In the genomic region with DNA sequence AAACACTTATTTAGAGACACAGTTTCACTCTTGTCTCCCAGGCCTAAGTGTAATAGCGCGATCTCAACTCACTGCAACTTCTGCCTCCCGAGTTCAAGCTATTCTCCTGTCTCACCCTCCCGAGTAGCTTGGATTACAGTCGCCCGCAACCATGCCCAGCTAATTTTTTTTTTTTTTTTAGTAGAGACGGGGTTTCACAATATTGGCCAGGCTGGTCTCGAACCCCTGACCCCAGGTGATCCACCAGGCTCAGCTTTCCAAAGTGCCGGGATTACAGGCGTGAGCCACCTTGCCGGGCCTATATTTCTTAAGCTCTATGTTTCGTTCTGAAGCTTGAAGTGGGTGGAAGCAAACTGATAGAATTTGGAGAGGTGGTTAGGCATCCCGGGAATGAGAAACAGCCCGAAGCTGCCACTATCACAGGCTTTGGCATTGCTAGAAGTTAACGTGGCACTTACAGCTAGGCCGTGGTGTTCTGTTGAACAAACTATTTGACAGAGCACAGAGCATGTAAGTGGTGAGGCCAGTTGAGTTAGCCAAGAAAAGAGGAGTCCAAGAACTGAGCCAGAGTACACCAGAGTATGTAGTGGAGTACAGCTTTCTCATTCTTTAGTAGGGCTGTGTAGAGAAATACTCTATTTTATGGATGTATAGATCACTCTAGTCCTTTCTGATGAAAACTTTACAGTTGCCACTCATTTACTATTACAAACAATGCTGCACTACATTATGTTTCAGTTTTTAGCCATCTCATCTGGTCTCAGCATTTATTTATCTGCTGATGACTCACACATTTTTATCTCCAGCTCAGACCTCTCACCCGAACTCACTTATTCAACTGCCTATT, we compare ENCODE assay signal across 8 cellular contexts.
A peak's percentile ranks its signal among the peaks of the same experiment; 100 is the strongest.
DNase-seq lines count a peak whose midpoint lies in the region; ATAC-seq lines count a peak whose summit lies in the region.

No MANE protein-coding gene starts in this region.

- H3K4me3 Mint-ChIP-seq in activated CD4-positive, alpha-beta T cell treated with anti-CD3 and anti-CD28 coated beads, Interleukin-2, amount 10 ng/mL, durations not matched to agents 7 days and 5 days = peak overlapping the region; percentile 88
- peak overlapping the region; percentile 75 for H3K4me3 Mint-ChIP-seq in activated T-helper 2 cell treated with anti-CD3 and anti-CD28 coated beads, Interferon-gamma antibody, Interleukin-2, Interleukin-4, amounts not matched to agents 10 μg/mL and 5 μg/mL and 100 μg/mL, durations not matched to agents 14 hours and 24 hours and 36 hours (ENCODE audit: low read depth)

- peak overlapping the region; percentile 100 for H3K27ac Mint-ChIP-seq in activated CD4-positive, alpha-beta T cell treated with anti-CD3 and anti-CD28 coated beads, Interleukin-2, amount 10 ng/mL, durations not matched to agents 7 days and 5 days
- H3K27ac Mint-ChIP-seq in activated T-helper 2 cell treated with anti-CD3 and anti-CD28 coated beads, Interferon-gamma antibody, Interleukin-2, Interleukin-4, amounts not matched to agents 10 μg/mL and 5 μg/mL and 100 μg/mL, durations not matched to agents 14 hours and 24 hours and 36 hours = peak overlapping the region; percentile 90

- POLR2A ChIA-PET in activated CD4-positive, alpha-beta T cell treated with anti-CD3 and anti-CD28 coated beads, Interleukin-2, amount 10 ng/mL, durations not matched to agents 7 days and 5 days (lab: Charles Lee) = interaction anchor here (0.6 to 11.7 kb wide), 12 partner anchors 8 to 1864 kb away, joined by 3 to 504 read pairs (median 10); a partner anchor contains a TSS

- peaks cover 3% of the 10 kb centered on the region for H3K27me3 Mint-ChIP-seq in activated CD4-positive, alpha-beta T cell treated with anti-CD3 and anti-CD28 coated beads, Interleukin-2, amount 10 ng/mL, durations not matched to agents 7 days and 5 days
- no peaks in the 10 kb centered on the region for H3K27me3 Mint-ChIP-seq in activated T-helper 2 cell treated with anti-CD3 and anti-CD28 coated beads, Interferon-gamma antibody, Interleukin-2, Interleukin-4, amounts not matched to agents 10 μg/mL and 5 μg/mL and 100 μg/mL, durations not matched to agents 14 hours and 24 hours and 36 hours (ENCODE audit: low read depth)

- peaks cover 2% of the 10 kb centered on the region for H3K36me3 Mint-ChIP-seq in activated CD4-positive, alpha-beta T cell treated with anti-CD3 and anti-CD28 coated beads, Interleukin-2, amount 10 ng/mL, durations not matched to agents 7 days and 5 days (ENCODE audit: low read depth)
- no peaks in the 10 kb centered on the region for H3K36me3 Mint-ChIP-seq in activated T-helper 2 cell treated with anti-CD3 and anti-CD28 coated beads, Interferon-gamma antibody, Interleukin-2, Interleukin-4, amounts not matched to agents 10 μg/mL and 5 μg/mL and 100 μg/mL, durations not matched to agents 14 hours and 24 hours and 36 hours (ENCODE audit: low read depth)

- no peaks in the 10 kb centered on the region for H3K9me3 ChIP-seq in stomach smooth muscle (ENCODE audit: control insufficient read depth in 2 of 2, low read length in 2 of 2)

- peaks cover 82% of the 10 kb centered on the region for H3K4me1 Mint-ChIP-seq in activated CD4-positive, alpha-beta T cell treated with anti-CD3 and anti-CD28 coated beads, Interleukin-2, amount 10 ng/mL, durations not matched to agents 7 days and 5 days
- H3K4me1 Mint-ChIP-seq in activated T-helper 2 cell treated with anti-CD3 and anti-CD28 coated beads, Interferon-gamma antibody, Interleukin-2, Interleukin-4, amounts not matched to agents 10 μg/mL and 5 μg/mL and 100 μg/mL, durations not matched to agents 14 hours and 24 hours and 36 hours (ENCODE audit: low read depth) = peaks cover 71% of the 10 kb centered on the region

- ATAC-seq in HG03108 (IDR thresholded peaks at IDR 0.05; ENCODE audit: unreplicated experiment) (no peak), GM18502 (IDR thresholded peaks at IDR 0.05; ENCODE audit: poor library complexity, unreplicated experiment) (no peak)

- intact Hi-C loops in activated T-helper 2 cell treated with anti-CD3 and anti-CD28 coated beads, Interferon-gamma antibody, Interleukin-2, Interleukin-4, amounts not matched to agents 10 μg/mL and 5 μg/mL and 100 μg/mL, durations not matched to agents 14 hours and 24 hours and 36 hours (cut with micrococcal nuclease) = no loop called here

- H3K27ac ChIP-seq in stomach smooth muscle (ENCODE audit: low read length) = peak overlapping the region; percentile 91

- DNase-seq in activated CD4-positive, alpha-beta T cell treated with anti-CD3 and anti-CD28 coated beads, Interleukin-2, amount 10 ng/mL, durations not matched to agents 7 days and 5 days = no peak
- DNase-seq in activated CD4-positive, alpha-beta T cell treated with anti-CD3 and anti-CD28 coated beads, Interleukin-2, amount 50 U/mL, for 1 hour = no peak
- no peak for DNase-seq in activated T-helper 2 cell treated with anti-CD3 and anti-CD28 coated beads, Interferon-gamma antibody, Interleukin-2, Interleukin-4, amounts not matched to agents 10 μg/mL and 5 μg/mL and 100 μg/mL, durations not matched to agents 14 hours and 24 hours and 36 hours (ENCODE audit: low spot score)
- DNase-seq in hepatic stellate cell (ENCODE audit: low spot score) (peak; percentile 37), NCI-H1436 treated with DMSO at 0.1 percent for 48 hours (lab: John Stamatoyannopoulos, UW) (no peak)

- peak overlapping the region in 1 of 2 donors; percentile 72 for H3K4me3 ChIP-seq in stomach smooth muscle (ENCODE audit: low read length in 2 of 2)

- no peaks in the 10 kb centered on the region for H3K9me3 Mint-ChIP-seq in activated CD4-positive, alpha-beta T cell treated with anti-CD3 and anti-CD28 coated beads, Interleukin-2, amount 10 ng/mL, durations not matched to agents 7 days and 5 days
- no peaks in the 10 kb centered on the region for H3K9me3 Mint-ChIP-seq in activated T-helper 2 cell treated with anti-CD3 and anti-CD28 coated beads, Interferon-gamma antibody, Interleukin-2, Interleukin-4, amounts not matched to agents 10 μg/mL and 5 μg/mL and 100 μg/mL, durations not matched to agents 14 hours and 24 hours and 36 hours

- H3K9ac ChIP-seq in stomach smooth muscle (ENCODE audit: low read length in 2 of 2) = peak overlapping the region; percentile 0 to 76

- CTCF ChIA-PET in activated CD4-positive, alpha-beta T cell treated with anti-CD3 and anti-CD28 coated beads, Interleukin-2, amount 10 ng/mL, durations not matched to agents 7 days and 5 days (lab: Charles Lee) = interaction anchor here (0.8 to 11.3 kb wide), 11 partner anchors 8 to 174 kb away, joined by 3 to 121 read pairs (median 6); a partner anchor contains a TSS

- no peaks in the 10 kb centered on the region for H3K36me3 ChIP-seq in stomach smooth muscle (ENCODE audit: control insufficient read depth in 2 of 2, insufficient read depth in 2 of 2, low read length in 2 of 2)

- no peaks in the 10 kb centered on the region for H3K27me3 ChIP-seq in stomach smooth muscle (ENCODE audit: control insufficient read depth in 1 of 2, insufficient read depth in 2 of 2, low read length in 2 of 2)

- peaks cover 6% of the 10 kb centered on the region for H3K4me1 ChIP-seq in stomach smooth muscle (ENCODE audit: control insufficient read depth, insufficient read depth, low read length)
